6 cellular contexts compared by ENCODE assay signal in the genomic region with DNA sequence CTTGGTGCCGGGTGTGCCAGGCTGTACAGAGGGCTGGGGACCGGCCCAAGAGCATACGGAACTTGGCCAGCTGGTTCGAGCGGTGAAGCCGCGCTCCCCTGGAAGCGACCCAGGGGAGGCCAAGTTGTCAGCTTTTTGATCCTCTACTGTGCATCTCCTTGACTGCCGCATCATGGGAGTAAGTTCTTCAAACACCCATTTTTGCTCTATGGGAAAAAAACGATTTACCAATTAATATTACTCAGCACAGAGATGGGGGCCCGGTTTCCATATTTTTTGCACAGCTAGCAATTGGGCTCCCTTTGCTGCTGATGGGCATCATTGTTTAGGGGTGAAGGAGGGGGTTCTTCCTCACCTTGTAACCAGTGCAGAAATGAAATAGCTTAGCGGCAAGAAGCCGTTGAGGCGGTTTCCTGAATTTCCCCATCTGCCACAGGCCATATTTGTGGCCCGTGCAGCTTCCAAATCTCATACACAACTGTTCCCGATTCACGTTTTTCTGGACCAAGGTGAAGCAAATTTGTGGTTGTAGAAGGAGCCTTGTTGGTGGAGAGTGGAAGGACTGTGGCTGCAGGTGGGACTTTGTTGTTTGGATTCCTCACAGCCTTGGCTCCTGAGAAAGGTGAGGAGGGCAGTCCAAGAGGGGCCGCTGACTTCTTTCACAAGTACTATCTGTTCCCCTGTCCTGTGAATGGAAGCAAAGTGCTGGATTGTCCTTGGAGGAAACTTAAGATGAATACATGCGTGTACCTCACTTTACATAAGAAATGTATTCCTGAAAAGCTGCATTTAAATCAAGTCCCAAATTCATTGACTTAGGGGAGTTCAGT. TPM values are rescaled to one million over a fixed set of nuclear protein-coding genes. Genes with fewer than 3 reads are reported as not detected.
DNase-seq lines count a peak whose midpoint lies in the region; ATAC-seq and TF ChIP-seq lines count a peak whose summit lies in the region.

No MANE protein-coding gene starts in this region.

- peak overlapping the region in 1 of 2 donors; percentile 95 for H3K9ac ChIP-seq in stomach smooth muscle (ENCODE audit: low read length in 2 of 2)

- no peaks in the 10 kb centered on the region for H3K27me3 Mint-ChIP-seq in T-helper 1 cell treated with Interleukin-12 subunit alpha and Interleukin-12 subunit beta and Interleukin-4 antibody, amounts not matched to agents 30 μg/mL and 1 μg/mL, for 36 hours (ENCODE audit: low read depth)

- H3K9me3 ChIP-seq in stomach smooth muscle (ENCODE audit: control insufficient read depth in 2 of 2, low read length in 2 of 2), result no peaks in the 10 kb centered on the region

- no peak for TF ChIP-seq CTCF in epithelial cell of proximal tubule (conservative IDR thresholded peaks at IDR 0.05; ENCODE audit: low read depth, low read length)

- H3K9me3 Mint-ChIP-seq in T-helper 1 cell treated with Interleukin-12 subunit alpha and Interleukin-12 subunit beta and Interleukin-4 antibody, amounts not matched to agents 30 μg/mL and 1 μg/mL, for 36 hours, result no peaks in the 10 kb centered on the region

- DNase-seq in T-helper 1 cell, result no peak
- DNase-seq in epithelial cell of proximal tubule (ENCODE audit: low read depth), result no peak
- no peak for DNase-seq in NCI-H446 treated with DMSO at 0.1 percent for 48 hours (lab: John Stamatoyannopoulos, UW)

- peaks cover 33% of the 10 kb centered on the region for H3K4me1 Mint-ChIP-seq in T-helper 1 cell treated with Interleukin-12 subunit alpha and Interleukin-12 subunit beta and Interleukin-4 antibody, amounts not matched to agents 30 μg/mL and 1 μg/mL, for 36 hours (ENCODE audit: low read depth)

- H3K36me3 Mint-ChIP-seq in T-helper 1 cell treated with Interleukin-12 subunit alpha and Interleukin-12 subunit beta and Interleukin-4 antibody, amounts not matched to agents 30 μg/mL and 1 μg/mL, for 36 hours (ENCODE audit: low read depth), result peaks cover 4% of the 10 kb centered on the region

- no peak overlapping the region for H3K27ac ChIP-seq in stomach smooth muscle (ENCODE audit: low read length)

- peak overlapping the region; percentile 62 for H3K4me3 ChIP-seq in epithelial cell of proximal tubule (ENCODE audit: low read depth, low read length)
- H3K4me3 ChIP-seq in stomach smooth muscle (ENCODE audit: low read length in 2 of 2), result peak overlapping the region; percentile 72 to 84

- no peak for ATAC-seq in GM18868 (IDR thresholded peaks at IDR 0.05; ENCODE audit: unreplicated experiment)

- peak overlapping the region; percentile 75 for H3K4me3 Mint-ChIP-seq in T-helper 1 cell treated with Interleukin-12 subunit alpha and Interleukin-12 subunit beta and Interleukin-4 antibody, amounts not matched to agents 30 μg/mL and 1 μg/mL, for 36 hours

- H3K27me3 ChIP-seq in stomach smooth muscle (ENCODE audit: control insufficient read depth in 1 of 2, insufficient read depth in 2 of 2, low read length in 2 of 2), result no peaks in the 10 kb centered on the region

- peak overlapping the region; percentile 23 for H3K27ac Mint-ChIP-seq in T-helper 1 cell treated with Interleukin-12 subunit alpha and Interleukin-12 subunit beta and Interleukin-4 antibody, amounts not matched to agents 30 μg/mL and 1 μg/mL, for 36 hours

- H3K4me1 ChIP-seq in stomach smooth muscle (ENCODE audit: control insufficient read depth, insufficient read depth, low read length), result peaks cover 33% of the 10 kb centered on the region

- peaks cover 3% of the 10 kb centered on the region in 2 donors for H3K36me3 ChIP-seq in stomach smooth muscle (ENCODE audit: control insufficient read depth in 2 of 2, insufficient read depth in 2 of 2, low read length in 2 of 2)

RNA-seq across cellular contexts. Expression of gene FUT4, which starts 2.1 kb away (rescaled TPM):
- total RNA-seq in epithelial cell of proximal tubule, result 7.2 and 10.6 TPM in 2 replicates

RNA-seq across cellular contexts. Expression of gene PIWIL4, which starts 21.3 kb away (rescaled TPM):
- 0.22 and 1.2 TPM in 2 replicates for total RNA-seq in epithelial cell of proximal tubule

RNA-seq across cellular contexts. Expression of gene C11orf97, which starts 33.6 kb away (rescaled TPM):
- not detected in 2 replicates for total RNA-seq in epithelial cell of proximal tubule

RNA-seq across cellular contexts. Expression of gene ANKRD49, which starts 52.1 kb away (rescaled TPM):
- total RNA-seq in epithelial cell of proximal tubule, result 7.2 and 16.2 TPM in 2 replicates

RNA-seq across cellular contexts. Expression of gene MRE11, which starts 52.2 kb away (rescaled TPM):
- 13.7 and 17.3 TPM in 2 replicates for total RNA-seq in epithelial cell of proximal tubule
